Comparison of ENCODE assay signal across 8 cellular contexts in genomic region chr9:109520475-109521132, GRCh38. TPM values are rescaled to one million over a fixed set of nuclear protein-coding genes. Genes with fewer than 3 reads are reported as not detected.
DNase-seq lines count a peak whose midpoint lies in the region; ATAC-seq and TF ChIP-seq lines count a peak whose summit lies in the region.

No MANE protein-coding gene starts in this region.

- H3K27me3 ChIP-seq in AG04450 (ENCODE audit: control insufficient read depth, insufficient read depth, low read length): peaks cover 9% of the 10 kb centered on the region
- H3K27me3 ChIP-seq in dorsolateral prefrontal cortex: no peaks in the 10 kb centered on the region

- no peak overlapping the region for H3K4me3 ChIP-seq in AG04450 (ENCODE audit: low read depth, low read length)
- no peak overlapping the region for H3K4me3 ChIP-seq in dorsolateral prefrontal cortex

- CTCF ChIA-PET in AG04450 (lab: Charles Lee): interaction anchor here (0.7 to 3.9 kb wide), 10 partner anchors 13 to 566 kb away, joined by 3 to 31 read pairs (median 4); no protein-coding TSS in a partner anchor

- ATAC-seq in HG02588 (IDR thresholded peaks at IDR 0.05; ENCODE audit: unreplicated experiment): peak; percentile 83

- no peak overlapping the region for H3K27ac ChIP-seq in AG04450 (ENCODE audit: low read depth, low read length)
- no peak overlapping the region for H3K27ac ChIP-seq in dorsolateral prefrontal cortex

- TF ChIP-seq CTCF in AG04450 (IDR thresholded peaks at IDR 0.05; ENCODE audit: low read depth, low read length) (peak; percentile 95), GM12874 (IDR thresholded peaks at IDR 0.05; ENCODE audit: insufficient read depth, low read depth, low read length) (peak; percentile 85), dorsolateral prefrontal cortex (IDR thresholded peaks at IDR 0.05 in 54 of 56, conservative IDR thresholded peaks at IDR 0.05 in 2 of 56; ENCODE audit: low read depth in 1 of 56, partially characterized antibody in 56 of 56) (peak; percentile 61 to 96 (median 85))

- POLR2A ChIA-PET in AG04450 (lab: Yijun Ruan, JAX): no interaction called here

- intact Hi-C loops in dorsolateral prefrontal cortex (cut with DNase I): no loop called here

- H3K9me3 ChIP-seq in AG04450 (ENCODE audit: control insufficient read depth, insufficient read depth, low read length): no peaks in the 10 kb centered on the region

- DNase-seq in AG04450 (ENCODE audit: low read depth, low spot score): peak; percentile 29
- DNase-seq in NCI-H1092 (lab: John Stamatoyannopoulos, UW): peak; percentile 78
- DNase-seq in SK-N-DZ (ENCODE audit: low spot score): peak; percentile 52
- DNase-seq in dorsolateral prefrontal cortex: peak in 7 of 10 donors; percentile 42 to 81 (median 51)
- peak; percentile 72 to 86 for DNase-seq in lung microvascular endothelial cell (ENCODE audit: low read depth in 2 of 2)
- DNase-seq in superior temporal gyrus (ENCODE audit: extremely low spot score): peak; percentile 93

RNA-seq across cellular contexts. Expression of gene PTPN3, which starts 22.5 kb away (rescaled TPM):
- polyA plus RNA-seq in AG04450 (2011; rRNA removed): 1.4 and 1.7 TPM in 2 replicates
- 1.1 and 1.8 TPM in 2 replicates for polyA minus RNA-seq in AG04450 (2011; rRNA and poly(A)+ RNA removed)
- polyA plus RNA-seq in SK-N-DZ (2014; cell fraction: cytosol; rRNA removed): 0.38 TPM in 1 of 2 replicates, not detected in the other
- 0.09 and 0.12 TPM in 2 replicates for polyA plus RNA-seq in SK-N-DZ (2014; cell fraction: nucleus; rRNA removed)
- 10 to 100 TPM in 75 of 120 experiments, 1 to 10 TPM in 45; 2.8 to 18.4 (median 11.1) TPM for total RNA-seq in dorsolateral prefrontal cortex
- total RNA-seq in lung microvascular endothelial cell: 0.65 and 2.6 TPM in 2 replicates

Comparison
In these comparisons a context has a peak if more than half of its experiments do, and no peak if none do; other contexts are left out.
1. DNase-seq: peak in every context shown above with its lines; median percentile 93 in superior temporal gyrus; 79 in lung microvascular endothelial cell; 78 in NCI-H1092; 52 in SK-N-DZ; 51 in dorsolateral prefrontal cortex; 29 in AG04450.